In the genomic region with DNA sequence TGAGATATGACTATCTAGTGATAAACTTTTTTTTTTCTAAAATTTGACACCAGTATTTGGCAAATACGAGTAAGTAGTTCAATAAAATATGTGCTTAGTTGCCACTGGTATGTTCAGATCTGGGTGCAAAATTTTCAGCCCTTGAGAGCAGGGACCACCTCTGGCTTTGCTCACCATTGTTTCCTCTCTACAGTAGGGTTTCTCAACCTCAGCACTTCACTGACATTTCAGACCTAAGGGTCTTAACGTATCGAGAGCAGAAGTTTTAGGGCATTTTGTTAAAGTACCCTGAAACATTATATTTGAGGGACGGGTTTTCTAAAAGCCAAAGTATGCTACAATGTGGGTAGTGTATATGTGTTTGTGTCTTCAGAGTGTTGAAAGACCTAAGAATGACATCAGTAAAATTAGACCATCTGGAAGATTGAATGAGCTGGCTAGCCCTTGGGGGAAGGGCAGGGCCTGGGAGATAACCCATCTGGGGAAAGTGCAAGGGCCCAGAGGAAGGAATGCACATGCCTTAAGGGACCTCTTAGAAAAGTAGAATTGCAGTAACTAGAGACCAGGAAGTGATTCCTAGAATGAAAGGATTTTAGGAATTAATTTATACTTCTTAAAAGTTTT, we compare ENCODE assay signal across 1 cellular context.
TF ChIP-seq lines count a peak whose summit lies in the region.

No MANE protein-coding gene starts in this region.

TF ChIP-seq in IMR-90, 13 proteins besides CTCF, POLR2A, EP300 and RAD21:
- TF ChIP-seq MAZ (IDR thresholded peaks at IDR 0.05; ENCODE audit: borderline replicate concordance, low read depth, low read length): no peak
- peak; percentile 57; the same call in 1 of the 2 replicates for TF ChIP-seq CEBPB (IDR thresholded peaks at IDR 0.05; ENCODE audit: low read depth, low read length)
- TF ChIP-seq RCOR1 (IDR thresholded peaks at IDR 0.05; ENCODE audit: insufficient replicate concordance, low read length): peak; percentile 91
